In the genomic region with DNA sequence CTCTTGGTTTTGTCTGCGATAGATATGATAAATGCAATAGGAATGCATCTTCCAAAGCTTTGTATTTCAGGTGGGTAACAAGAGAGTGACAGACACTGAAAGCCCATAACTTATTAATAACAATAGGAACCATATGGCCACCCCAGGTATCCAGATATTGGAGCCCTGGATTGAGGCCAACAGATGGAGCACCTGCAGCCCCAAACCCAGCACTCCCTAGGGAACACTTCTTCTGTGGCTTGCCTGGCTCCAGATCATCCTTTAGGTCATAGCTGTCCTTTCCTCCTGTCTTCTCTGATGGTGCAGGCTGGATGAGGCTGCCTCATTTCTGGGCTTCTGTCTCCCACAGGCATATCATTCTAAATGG, we compare ENCODE assay signal across 25 cellular contexts. TPM values are rescaled to one million over a fixed set of nuclear protein-coding genes. Genes with fewer than 3 reads are reported as not detected.
DNase-seq lines count a peak whose midpoint lies in the region; ATAC-seq and TF ChIP-seq lines count a peak whose summit lies in the region.
"Had no signal": no experiment of that assay in that cellular context is flagged by ENCODE, and none has a peak within 500 bp of the region (broad histone marks: within the 10 kb centered on the region; RNA-seq: fewer than 3 reads in every experiment).

No MANE protein-coding gene starts in this region.

- no peaks in the 10 kb centered on the region for H3K9me3 Mint-ChIP-seq in activated T-helper 1 cell treated with anti-CD3 and anti-CD28 coated beads, Interleukin-12 subunit alpha, Interleukin-12 subunit beta, Interleukin-2, Interleukin-4 antibody, amounts not matched to agents 30 ng/mL and 10 ng/mL and 1 ng/mL, durations not matched to agents 14 hours and 24 hours and 36 hours
- H3K9me3 Mint-ChIP-seq in natural killer cell treated with Interleukin-12 subunit alpha and Interleukin-12 subunit beta and Interleukin-15 and Interleukin-18, amount 100 ng/mL, for 72 hours: no peaks in the 10 kb centered on the region
- H3K9me3 Mint-ChIP-seq: H9; nephron; stimulated activated memory B cell treated with anti-CD40 and anti-IgM and Interleukin-4, amounts not matched to agents 10 μg/mL and 1 μg/mL and 100 μg/mL, for 72 hours had no signal

- no peak overlapping the region for H3K4me3 ChIP-seq in stomach
- H3K4me3 ChIP-seq: coronary artery, gastroesophageal sphincter, right atrium auricular region, spleen had no signal

- 93 to 100% (median 100%) methylated on average over 1 of the region's 1 CpG for WGBS in stomach, 5 donors

- no peak overlapping the region for H3K4me3 Mint-ChIP-seq in activated T-helper 1 cell treated with anti-CD3 and anti-CD28 coated beads, Interleukin-12 subunit alpha, Interleukin-12 subunit beta, Interleukin-2, Interleukin-4 antibody, amounts not matched to agents 30 ng/mL and 10 ng/mL and 1 ng/mL, durations not matched to agents 14 hours and 24 hours and 36 hours
- no peak overlapping the region for H3K4me3 Mint-ChIP-seq in natural killer cell treated with Interleukin-12 subunit alpha and Interleukin-12 subunit beta and Interleukin-15 and Interleukin-18, amount 100 ng/mL, for 72 hours
- H3K4me3 Mint-ChIP-seq: H9; nephron; stimulated activated memory B cell treated with anti-CD40 and anti-IgM and Interleukin-4, amounts not matched to agents 10 μg/mL and 1 μg/mL and 100 μg/mL, for 72 hours had no signal

- H3K36me3 ChIP-seq in stomach: no peaks in the 10 kb centered on the region
- H3K36me3 ChIP-seq: gastroesophageal sphincter, right atrium auricular region, spleen had no signal

- ATAC-seq in natural killer cell treated with Interleukin-12 subunit alpha and Interleukin-12 subunit beta and Interleukin-15 and Interleukin-18, amount 100 ng/mL, for 72 hours: no peak
- ATAC-seq in HG03342 (IDR thresholded peaks at IDR 0.05; ENCODE audit: unreplicated experiment): no peak
- ATAC-seq: stimulated activated memory B cell treated with anti-CD40 and anti-IgM and Interleukin-4, amounts not matched to agents 10 μg/mL and 1 μg/mL and 100 μg/mL, for 72 hours had no signal

- no peak for TF ChIP-seq POLR2A in stomach (IDR thresholded peaks at IDR 0.05)

- TF ChIP-seq EP300 in stomach (IDR thresholded peaks at IDR 0.05): no peak

- no peaks in the 10 kb centered on the region for H3K9me3 ChIP-seq in stomach
- H3K9me3 ChIP-seq: gastroesophageal sphincter, right atrium auricular region, spleen had no signal

- H3K27me3 ChIP-seq in stomach: no peaks in the 10 kb centered on the region
- H3K27me3 ChIP-seq: gastroesophageal sphincter, right atrium auricular region, spleen had no signal

- H3K27me3 Mint-ChIP-seq in activated T-helper 1 cell treated with anti-CD3 and anti-CD28 coated beads, Interleukin-12 subunit alpha, Interleukin-12 subunit beta, Interleukin-2, Interleukin-4 antibody, amounts not matched to agents 30 ng/mL and 10 ng/mL and 1 ng/mL, durations not matched to agents 14 hours and 24 hours and 36 hours (ENCODE audit: insufficient read depth): peaks cover 31% of the 10 kb centered on the region
- peaks cover 0 to 3% of the 10 kb centered on the region in 2 donors for H3K27me3 Mint-ChIP-seq in natural killer cell treated with Interleukin-12 subunit alpha and Interleukin-12 subunit beta and Interleukin-15 and Interleukin-18, amount 100 ng/mL, for 72 hours

- no peaks in the 10 kb centered on the region for H3K4me1 ChIP-seq in stomach
- H3K4me1 ChIP-seq: gastroesophageal sphincter, parathyroid adenoma, right atrium auricular region had no signal

- H3K36me3 Mint-ChIP-seq in activated T-helper 1 cell treated with anti-CD3 and anti-CD28 coated beads, Interleukin-12 subunit alpha, Interleukin-12 subunit beta, Interleukin-2, Interleukin-4 antibody, amounts not matched to agents 30 ng/mL and 10 ng/mL and 1 ng/mL, durations not matched to agents 14 hours and 24 hours and 36 hours (ENCODE audit: low read depth): no peaks in the 10 kb centered on the region
- no peaks in the 10 kb centered on the region for H3K36me3 Mint-ChIP-seq in natural killer cell treated with Interleukin-12 subunit alpha and Interleukin-12 subunit beta and Interleukin-15 and Interleukin-18, amount 100 ng/mL, for 72 hours
- H3K36me3 Mint-ChIP-seq: stimulated activated memory B cell treated with anti-CD40 and anti-IgM and Interleukin-4, amounts not matched to agents 10 μg/mL and 1 μg/mL and 100 μg/mL, for 72 hours had no signal

- no peak for TF ChIP-seq CTCF in stomach (IDR thresholded peaks at IDR 0.05)

- DNase-seq in activated CD8-positive, alpha-beta memory T cell treated with anti-CD3 and anti-CD28 coated beads for 24 hours: peak; percentile 55
- DNase-seq in activated CD8-positive, alpha-beta memory T cell treated with anti-CD3 and anti-CD28 coated beads, Interleukin-2, amount 50 U/mL, for 4 hours: no peak
- DNase-seq in NCI-H146 treated with DMSO at 0.1 percent for 48 hours (lab: John Stamatoyannopoulos, UW; ENCODE audit: unreplicated experiment) (peak; percentile 9), stomach (no peak)
- no peak for DNase-seq in activated T-helper 1 cell treated with anti-CD3 and anti-CD28 coated beads, Interleukin-12 subunit alpha, Interleukin-12 subunit beta, Interleukin-2, Interleukin-4 antibody, amounts not matched to agents 30 ng/mL and 10 ng/mL and 1 ng/mL, durations not matched to agents 14 hours and 24 hours and 36 hours (ENCODE audit: low spot score)
- DNase-seq in natural killer cell treated with Interleukin-12 subunit alpha and Interleukin-12 subunit beta and Interleukin-15 and Interleukin-18, amount 100 ng/mL, for 72 hours (ENCODE audit: low spot score): no peak
- DNase-seq in stimulated activated naive CD4-positive, alpha-beta T cell treated with Interleukin-2 at 50 U/mL for 16 hours (lab: John Stamatoyannopoulos, UW): no peak
- DNase-seq: ACHN; activated CD4-positive, CD25-positive, alpha-beta regulatory T cell; amygdala; NCI-H1048; NCI-H2081 treated with DMSO at 0.1 percent for 48 hours had no signal

- H3K4me1 Mint-ChIP-seq in activated T-helper 1 cell treated with anti-CD3 and anti-CD28 coated beads, Interleukin-12 subunit alpha, Interleukin-12 subunit beta, Interleukin-2, Interleukin-4 antibody, amounts not matched to agents 30 ng/mL and 10 ng/mL and 1 ng/mL, durations not matched to agents 14 hours and 24 hours and 36 hours (ENCODE audit: low read depth): peaks cover 64% of the 10 kb centered on the region
- peaks cover 31 to 44% of the 10 kb centered on the region in 2 donors for H3K4me1 Mint-ChIP-seq in natural killer cell treated with Interleukin-12 subunit alpha and Interleukin-12 subunit beta and Interleukin-15 and Interleukin-18, amount 100 ng/mL, for 72 hours (ENCODE audit: low read depth in 2 of 2)
- H3K4me1 Mint-ChIP-seq: nephron had no signal

- H3K27ac ChIP-seq in stomach: no peak overlapping the region
- H3K27ac ChIP-seq: coronary artery, gastroesophageal sphincter, parathyroid adenoma, right atrium auricular region had no signal

- intact Hi-C loops in activated T-helper 1 cell treated with anti-CD3 and anti-CD28 coated beads, Interleukin-12 subunit alpha, Interleukin-12 subunit beta, Interleukin-2, Interleukin-4 antibody, amounts not matched to agents 30 ng/mL and 10 ng/mL and 1 ng/mL, durations not matched to agents 14 hours and 24 hours and 36 hours (cut with micrococcal nuclease): no loop called here
- intact Hi-C loops in stomach (cut with DNase I; ENCODE audit: low total_unique reads): no loop called here

- peak overlapping the region; percentile 67 for H3K27ac Mint-ChIP-seq in activated T-helper 1 cell treated with anti-CD3 and anti-CD28 coated beads, Interleukin-12 subunit alpha, Interleukin-12 subunit beta, Interleukin-2, Interleukin-4 antibody, amounts not matched to agents 30 ng/mL and 10 ng/mL and 1 ng/mL, durations not matched to agents 14 hours and 24 hours and 36 hours
- peak overlapping the region; percentile 3 to 76 for H3K27ac Mint-ChIP-seq in natural killer cell treated with Interleukin-12 subunit alpha and Interleukin-12 subunit beta and Interleukin-15 and Interleukin-18, amount 100 ng/mL, for 72 hours
- H3K27ac Mint-ChIP-seq: H9; nephron; stimulated activated memory B cell treated with anti-CD40 and anti-IgM and Interleukin-4, amounts not matched to agents 10 μg/mL and 1 μg/mL and 100 μg/mL, for 72 hours had no signal

RNA-seq across cellular contexts. Expression of a gene that starts 5.0 kb away (rescaled TPM):
- 94.6 and 98.5 TPM in 2 replicates for total RNA-seq in activated T-helper 1 cell treated with anti-CD3 and anti-CD28 coated beads, Interleukin-12 subunit alpha, Interleukin-12 subunit beta, Interleukin-2, Interleukin-4 antibody, amounts not matched to agents 30 ng/mL and 10 ng/mL and 1 ng/mL, durations not matched to agents 14 hours and 24 hours and 36 hours
- total RNA-seq in natural killer cell treated with Interleukin-12 subunit alpha and Interleukin-12 subunit beta and Interleukin-15 and Interleukin-18, amount 100 ng/mL, for 72 hours: under 1 TPM in 1 of 2 donors, not detected in 1; 0.36 TPM
- total RNA-seq in stomach: not detected
- not detected for polyA plus RNA-seq in stomach
- total RNA-seq: bronchial epithelial cell, Daoy, gastroesophageal sphincter, H9, lower leg skin, right atrium auricular region, spleen had no signal
- polyA plus RNA-seq: BJ, spleen had no signal

RNA-seq across cellular contexts. Expression of a gene that starts 18.2 kb away (rescaled TPM):
- total RNA-seq in activated T-helper 1 cell treated with anti-CD3 and anti-CD28 coated beads, Interleukin-12 subunit alpha, Interleukin-12 subunit beta, Interleukin-2, Interleukin-4 antibody, amounts not matched to agents 30 ng/mL and 10 ng/mL and 1 ng/mL, durations not matched to agents 14 hours and 24 hours and 36 hours: 1,648 and 1,678 TPM in 2 replicates
- 100 to 1,000 TPM in 1 of 2 donors, 10 to 100 TPM in 1; 41.4 to 125 TPM for total RNA-seq in natural killer cell treated with Interleukin-12 subunit alpha and Interleukin-12 subunit beta and Interleukin-15 and Interleukin-18, amount 100 ng/mL, for 72 hours
- not detected for total RNA-seq in stomach
- not detected for polyA plus RNA-seq in stomach
- total RNA-seq: bronchial epithelial cell, H9, lower leg skin, right atrium auricular region, spleen had no signal
- polyA plus RNA-seq: BJ, spleen had no signal

RNA-seq across cellular contexts. Expression of a gene that starts 44.0 kb away (rescaled TPM):
- total RNA-seq in activated T-helper 1 cell treated with anti-CD3 and anti-CD28 coated beads, Interleukin-12 subunit alpha, Interleukin-12 subunit beta, Interleukin-2, Interleukin-4 antibody, amounts not matched to agents 30 ng/mL and 10 ng/mL and 1 ng/mL, durations not matched to agents 14 hours and 24 hours and 36 hours: 48.1 and 50.6 TPM in 2 replicates
- total RNA-seq in natural killer cell treated with Interleukin-12 subunit alpha and Interleukin-12 subunit beta and Interleukin-15 and Interleukin-18, amount 100 ng/mL, for 72 hours: 1 to 10 TPM in 1 of 2 donors, under 1 TPM in 1; 0.67 to 1.5 TPM
- total RNA-seq in stomach: 1 to 10 TPM in 3 of 5 donors, not detected in 2; 1.7 to 7.2 (median 2.9) TPM
- polyA plus RNA-seq in stomach: under 1 TPM; 0.19 to 0.61 (median 0.45) TPM
- polyA plus RNA-seq: BJ had no signal

Comparison
In these comparisons a context has a peak if more than half of its experiments do, and no peak if none do; other contexts are left out.
1. DNase-seq: peak in activated CD8-positive, alpha-beta memory T cell treated with anti-CD3 and anti-CD28 coated beads for 24 hours (single experiment) and NCI-H146 treated with DMSO at 0.1 percent for 48 hours (single experiment); none in activated CD8-positive, alpha-beta memory T cell treated with anti-CD3 and anti-CD28 coated beads, Interleukin-2, amount 50 U/mL, for 4 hours (single experiment), activated T-helper 1 cell treated with anti-CD3 and anti-CD28 coated beads, Interleukin-12 subunit alpha, Interleukin-12 subunit beta, Interleukin-2, Interleukin-4 antibody, amounts not matched to agents 30 ng/mL and 10 ng/mL and 1 ng/mL, durations not matched to agents 14 hours and 24 hours and 36 hours (single experiment), natural killer cell treated with Interleukin-12 subunit alpha and Interleukin-12 subunit beta and Interleukin-15 and Interleukin-18, amount 100 ng/mL, for 72 hours (single experiment), stimulated activated naive CD4-positive, alpha-beta T cell treated with Interleukin-2 at 50 U/mL for 16 hours (single experiment) and stomach (single experiment).
2. RNA of a gene that starts 5.0 kb away (total RNA-seq): 94.6 to 98.5 TPM in activated T-helper 1 cell treated with anti-CD3 and anti-CD28 coated beads, Interleukin-12 subunit alpha, Interleukin-12 subunit beta, Interleukin-2, Interleukin-4 antibody, amounts not matched to agents 30 ng/mL and 10 ng/mL and 1 ng/mL, durations not matched to agents 14 hours and 24 hours and 36 hours; 0.36 TPM in natural killer cell treated with Interleukin-12 subunit alpha and Interleukin-12 subunit beta and Interleukin-15 and Interleukin-18, amount 100 ng/mL, for 72 hours and not detected in stomach; every median in the first group is over 10 times any median in the second.
3. RNA of a gene that starts 18.2 kb away (total RNA-seq): 1,648 to 1,678 TPM in activated T-helper 1 cell treated with anti-CD3 and anti-CD28 coated beads, Interleukin-12 subunit alpha, Interleukin-12 subunit beta, Interleukin-2, Interleukin-4 antibody, amounts not matched to agents 30 ng/mL and 10 ng/mL and 1 ng/mL, durations not matched to agents 14 hours and 24 hours and 36 hours and 41.4 to 125 TPM in natural killer cell treated with Interleukin-12 subunit alpha and Interleukin-12 subunit beta and Interleukin-15 and Interleukin-18, amount 100 ng/mL, for 72 hours; not detected in stomach; every median in the first group is over 10 times any median in the second.